In the genomic region with DNA sequence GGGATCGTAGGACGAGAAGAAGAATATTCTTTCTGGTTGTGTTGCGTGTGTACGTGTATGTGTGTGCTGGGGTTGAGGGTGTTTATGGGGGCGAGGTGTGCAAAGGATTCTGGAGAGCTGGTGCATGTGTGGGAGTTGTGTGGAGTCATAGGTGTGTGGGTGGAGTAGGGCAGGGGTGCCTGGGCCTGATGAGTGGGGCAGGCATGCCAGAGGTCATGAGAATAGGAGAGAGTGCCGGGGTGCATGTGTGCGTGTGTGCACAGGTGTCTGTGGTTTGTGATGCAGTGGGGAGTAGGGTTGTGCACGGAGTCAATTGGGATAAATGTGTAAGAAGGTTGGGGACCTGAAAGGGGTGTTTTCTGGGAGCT, we compare ENCODE assay signal across 6 cellular contexts. TPM values are rescaled to one million over a fixed set of nuclear protein-coding genes. Genes with fewer than 3 reads are reported as not detected.
A peak's percentile ranks its signal among the peaks of the same experiment; 100 is the strongest.
DNase-seq lines count a peak whose midpoint lies in the region; ATAC-seq and TF ChIP-seq lines count a peak whose summit lies in the region.

No MANE protein-coding gene starts in this region.

- no peaks in the 10 kb centered on the region for H3K9me3 ChIP-seq in CD4-positive, alpha-beta T cell (ENCODE audit: control insufficient read depth, low read length)
- H3K9me3 ChIP-seq in mucosa of descending colon, result no peaks in the 10 kb centered on the region

- H3K36me3 Mint-ChIP-seq in CD4-positive, alpha-beta T cell (ENCODE audit: low read depth), result no peaks in the 10 kb centered on the region

- intact Hi-C loops in CD4-positive, alpha-beta T cell (cut with DNase I, micrococcal nuclease), result no loop called here
- intact Hi-C loops in mucosa of descending colon (cut with DNase I, micrococcal nuclease), result no loop called here

- H3K27ac ChIP-seq in CD4-positive, alpha-beta T cell (ENCODE audit: low read depth, low read length), result no peak overlapping the region

- CTCF ChIA-PET in CD4-positive, alpha-beta T cell (lab: Charles Lee), result no interaction called here

- H3K4me1 ChIP-seq in mucosa of descending colon (ENCODE audit: low read depth), result no peaks in the 10 kb centered on the region

- ATAC-seq in CD4-positive, alpha-beta T cell (ENCODE audit: poor library complexity), result peak; percentile 45
- peak; percentile 11 for ATAC-seq in mucosa of descending colon
- ATAC-seq in HG03139 (IDR thresholded peaks at IDR 0.05; ENCODE audit: unreplicated experiment), result no peak
- no peak for ATAC-seq in HG02840 (IDR thresholded peaks at IDR 0.05; ENCODE audit: low FRiP score, unreplicated experiment)

- peak overlapping the region; percentile 8 for H3K27ac Mint-ChIP-seq in CD4-positive, alpha-beta T cell

- H3K27me3 ChIP-seq in CD4-positive, alpha-beta T cell (ENCODE audit: control insufficient read depth, insufficient read depth, low read length), result no peaks in the 10 kb centered on the region

- no peak for DNase-seq in CD4-positive, alpha-beta T cell
- peak; percentile 43 for DNase-seq in amniotic epithelial cell (ENCODE audit: low read depth)
- no peak for DNase-seq in mucosa of descending colon
- DNase-seq in glomerular visceral epithelial cell (ENCODE audit: extremely low spot score), result no peak

- TF ChIP-seq CTCF in CD4-positive, alpha-beta T cell (IDR thresholded peaks at IDR 0.05), result no peak
- TF ChIP-seq CTCF in mucosa of descending colon (IDR thresholded peaks at IDR 0.05), result no peak

- peak overlapping the region; percentile 85 for H3K4me3 Mint-ChIP-seq in CD4-positive, alpha-beta T cell

- H3K36me3 ChIP-seq in mucosa of descending colon (ENCODE audit: low read depth), result no peaks in the 10 kb centered on the region

- H3K4me1 Mint-ChIP-seq in CD4-positive, alpha-beta T cell (ENCODE audit: low read depth), result peaks cover 14% of the 10 kb centered on the region

- H3K4me3 ChIP-seq in mucosa of descending colon, result no peak overlapping the region

- POLR2A ChIA-PET in CD4-positive, alpha-beta T cell (lab: Charles Lee), result interaction anchor here (1.4 kb wide), 1 partner anchor 13 kb away, joined by 6 read pairs; a partner anchor contains a TSS

- no peaks in the 10 kb centered on the region for H3K9me3 Mint-ChIP-seq in CD4-positive, alpha-beta T cell

- H3K27me3 Mint-ChIP-seq in CD4-positive, alpha-beta T cell, result no peaks in the 10 kb centered on the region

RNA-seq across cellular contexts. Expression of a gene that starts 0.6 kb away (rescaled TPM):
- 1 to 10 TPM; 6.8 to 7.7 TPM for total RNA-seq in CD4-positive, alpha-beta T cell
- 10 to 100 TPM in 1 of 3 donors, 1 to 10 TPM in 2; 3.8 to 15.2 (median 5.6) TPM for total RNA-seq in mucosa of descending colon

RNA-seq across cellular contexts. Expression of a gene that starts 13.0 kb away (rescaled TPM):
- total RNA-seq in CD4-positive, alpha-beta T cell, result 10 to 100 TPM; 21.1 to 26.8 TPM
- total RNA-seq in mucosa of descending colon, result 10 to 100 TPM in 1 of 3 donors, 1 to 10 TPM in 2; 7.0 to 11.3 (median 9.1) TPM

RNA-seq across cellular contexts. Expression of a gene that starts 20.2 kb away (rescaled TPM):
- total RNA-seq in CD4-positive, alpha-beta T cell, result 1 to 10 TPM; 6.5 to 7.5 TPM
- total RNA-seq in mucosa of descending colon, result 10 to 100 TPM; 12.5 to 16.4 (median 13.3) TPM

RNA-seq across cellular contexts. Expression of a gene that starts 20.6 kb away (rescaled TPM):
- 10 to 100 TPM; 12.2 to 13.1 TPM for total RNA-seq in CD4-positive, alpha-beta T cell
- total RNA-seq in mucosa of descending colon, result 10 to 100 TPM; 16.6 to 22.5 (median 17.3) TPM

RNA-seq across cellular contexts. Expression of a gene that starts 23.3 kb away (rescaled TPM):
- total RNA-seq in CD4-positive, alpha-beta T cell, result 100 to 1,000 TPM; 406 to 416 TPM
- total RNA-seq in mucosa of descending colon, result 10 to 100 TPM in 2 of 3 donors, 1 to 10 TPM in 1; 8.2 to 39.6 (median 21.8) TPM

Comparison
In these comparisons a context has a peak if more than half of its experiments do, and no peak if none do; other contexts are left out.
1. ATAC-seq: peak in CD4-positive, alpha-beta T cell (single experiment) and mucosa of descending colon (single experiment); none in HG03139 (single experiment) and HG02840 (single experiment).